In genomic region chr11:38006466-38006865, GRCh38 we compare ENCODE assay signal across 22 cellular contexts.
DNase-seq lines count a peak whose midpoint lies in the region; ATAC-seq, FAIRE-seq and TF ChIP-seq lines count a peak whose summit lies in the region.
"Had no signal": no experiment of that assay in that cellular context is flagged by ENCODE, and none has a peak within 500 bp of the region (broad histone marks: within the 10 kb centered on the region; RNA-seq: fewer than 3 reads in every experiment).

No MANE protein-coding gene starts in this region.

- no peaks in the 10 kb centered on the region for H3K9me1 ChIP-seq in endothelial cell of umbilical vein (replicated peaks; ENCODE audit: control insufficient read depth, extremely low read depth, insufficient read depth, low read length)

- ATAC-seq in GM21526 (IDR thresholded peaks at IDR 0.05; ENCODE audit: low FRiP score, unreplicated experiment): no peak

- intact Hi-C loops in endothelial cell of umbilical vein (cut with micrococcal nuclease): no loop called here

- no peak overlapping the region for H3K4me3 ChIP-seq in endothelial cell of umbilical vein (replicated peaks in 1 of 3; ENCODE audit: insufficient read depth in 1 of 3, low read depth in 1 of 3, low read length in 3 of 3)
- H3K4me3 ChIP-seq in fibroblast of pulmonary artery (replicated peaks; ENCODE audit: low read depth, low read length): no peak overlapping the region
- H3K4me3 ChIP-seq: BLaER1 had no signal

- no TSS peak for BruUV-seq in endothelial cell of umbilical vein (replicated peaks; lab: Mats Ljungman, UMichigan)

- peak; percentile 4 for DNase-seq in endothelial cell of umbilical vein (ENCODE audit: low read depth, low spot score)
- DNase-seq in fibroblast of pulmonary artery (ENCODE audit: low read depth): peak; percentile 65
- DNase-seq in mesenteric fat pad (ENCODE audit: low spot score): no peak
- DNase-seq in GOT3 (lab: John Stamatoyannopoulos, UW): no peak
- DNase-seq: 8988T; ACHN; BE2C; C1 segment of cervical spinal cord; CD4-positive, alpha-beta memory T cell; CD4-positive, CD25-positive, alpha-beta regulatory T cell; CD8-positive, alpha-beta memory T cell; COR-L47; DMS 273 treated with DMSO at 0.1 percent for 48 hours; DMS153; DMS79 treated with DMSO at 0.1 percent for 48 hours; GF-D8 had no signal

- POLR2A ChIA-PET in endothelial cell of umbilical vein (lab: Charles Lee): no interaction called here

- CTCF ChIA-PET in endothelial cell of umbilical vein (lab: Charles Lee): no interaction called here

- H3K27ac ChIP-seq in endothelial cell of umbilical vein (ENCODE audit: insufficient read depth, low read depth, low read length): no peak overlapping the region
- H3K27ac ChIP-seq: BLaER1 had no signal

- no peak overlapping the region for H3K9ac ChIP-seq in endothelial cell of umbilical vein (replicated peaks; ENCODE audit: extremely low read depth, insufficient read depth, low read length)
- H3K9ac ChIP-seq: BLaER1 had no signal

- no peak for FAIRE-seq in endothelial cell of umbilical vein (lab: Jason Lieb, UNC)
- FAIRE-seq: A204.1, G401.6, GM12891, GM19239 had no signal

- no peaks in the 10 kb centered on the region for H4K20me1 ChIP-seq in endothelial cell of umbilical vein (replicated peaks; ENCODE audit: control insufficient read depth, extremely low read depth, insufficient read depth, low read length)
- H4K20me1 ChIP-seq: BLaER1 had no signal

- H2AFZ ChIP-seq in endothelial cell of umbilical vein (ENCODE audit: low read depth, low read length): no peak overlapping the region

- H3K27me3 ChIP-seq in endothelial cell of umbilical vein (ENCODE audit: control insufficient read depth in 2 of 2, insufficient read depth in 2 of 2, low read length in 2 of 2): no peaks in the 10 kb centered on the region
- H3K27me3 ChIP-seq: BE2C, BLaER1 had no signal

- no peak for TF ChIP-seq POLR2A in endothelial cell of umbilical vein (IDR thresholded peaks at IDR 0.05; ENCODE audit: low read depth, low read length)

- no peaks in the 10 kb centered on the region for H3K79me2 ChIP-seq in endothelial cell of umbilical vein (ENCODE audit: control insufficient read depth, insufficient read depth, low read length)

- peaks cover 26% of the 10 kb centered on the region for H3K4me1 ChIP-seq in endothelial cell of umbilical vein (ENCODE audit: control insufficient read depth, extremely low read depth, insufficient read depth, low read length)
- H3K4me1 ChIP-seq: BE2C, BLaER1 had no signal

- dilution Hi-C loops in endothelial cell of umbilical vein (cut with MboI; ENCODE audit: extremely low pct_ligation_motif_present, low sequenced_read_pairs): no loop called here

- H3K9me3 ChIP-seq in endothelial cell of umbilical vein (replicated peaks; ENCODE audit: control insufficient read depth, insufficient read depth, low read length): no peaks in the 10 kb centered on the region
- H3K9me3 ChIP-seq: BE2C had no signal

- H3K4me2 ChIP-seq in endothelial cell of umbilical vein (ENCODE audit: insufficient read depth, low read length): no peak overlapping the region
- H3K4me2 ChIP-seq: BLaER1 had no signal

- TF ChIP-seq CTCF in endothelial cell of umbilical vein (IDR thresholded peaks at IDR 0.05; ENCODE audit: extremely low read depth in 1 of 2, insufficient read depth in 1 of 2, low read depth in 1 of 2, low read length in 2 of 2) (no peak), fibroblast of pulmonary artery (IDR thresholded peaks at IDR 0.05; ENCODE audit: low read length, missing control alignments) (no peak)

- H3K36me3 ChIP-seq in endothelial cell of umbilical vein (ENCODE audit: control insufficient read depth in 2 of 2, extremely low read depth in 1 of 2, insufficient read depth in 2 of 2, low read length in 2 of 2): no peaks in the 10 kb centered on the region
- H3K36me3 ChIP-seq: BE2C, BLaER1 had no signal

TF ChIP-seq in endothelial cell of umbilical vein, 7 proteins besides CTCF, POLR2A, EP300 and RAD21:
- TF ChIP-seq MYC (IDR thresholded peaks at IDR 0.05; ENCODE audit: low read depth, low read length): no peak
- no peak for TF ChIP-seq MAX (IDR thresholded peaks at IDR 0.05; ENCODE audit: insufficient read depth, insufficient read length)
- TF ChIP-seq JUN (IDR thresholded peaks at IDR 0.05; ENCODE audit: borderline replicate concordance, insufficient read depth, insufficient read length, low read depth): no peak
- no peak for TF ChIP-seq FOS (IDR thresholded peaks at IDR 0.05; ENCODE audit: borderline replicate concordance, insufficient read depth, low read length)
- no peak for TF ChIP-seq POLR2AphosphoS5 (IDR thresholded peaks at IDR 0.05; ENCODE audit: insufficient read depth, low read depth, low read length)
- no peak for TF ChIP-seq GATA2 (IDR thresholded peaks at IDR 0.05; ENCODE audit: insufficient read depth, insufficient read length, low read depth, low read length)
- no peak for TF ChIP-seq EZH2 (IDR thresholded peaks at IDR 0.05; ENCODE audit: borderline replicate concordance, low read depth, low read length, severe bottlenecking)

Comparison
In these comparisons a context has a peak if more than half of its experiments do, and no peak if none do; other contexts are left out.
1. DNase-seq: peak in endothelial cell of umbilical vein (single experiment) and fibroblast of pulmonary artery (single experiment); none in mesenteric fat pad (single experiment) and GOT3 (single experiment).